26 cellular contexts compared by ENCODE assay signal in genomic region chr7:117807688-117808087, GRCh38.
DNase-seq lines count a peak whose midpoint lies in the region; ATAC-seq, FAIRE-seq and TF ChIP-seq lines count a peak whose summit lies in the region.
"Had no signal": no experiment of that assay in that cellular context is flagged by ENCODE, and none has a peak within 500 bp of the region (broad histone marks: within the 10 kb centered on the region; RNA-seq: fewer than 3 reads in every experiment).

No MANE protein-coding gene starts in this region.

- H2BK12ac ChIP-seq in H1 (ENCODE audit: low read depth, low read length): no peak overlapping the region

- H2BK5ac ChIP-seq in H1 (ENCODE audit: low read depth, low read length): no peak overlapping the region

- no peak overlapping the region for H2BK15ac ChIP-seq in H1 (ENCODE audit: low read length)

- H3K27ac ChIP-seq in GM23338 (ENCODE audit: low read depth) (peak overlapping the region; percentile 27; the same call in 1 of the 2 replicates), H1 (ENCODE audit: low read depth, low read length) (no peak overlapping the region), PC-9 (no peak overlapping the region)

- H3K4me3 ChIP-seq in GM23338 (no peak overlapping the region), H1 (ENCODE audit: extremely low read depth in 1 of 4, insufficient read depth in 2 of 4, low read depth in 3 of 4, low read length in 4 of 4) (no peak overlapping the region), PC-9 (no peak overlapping the region)
- H3K4me3 ChIP-seq: gastroesophageal sphincter had no signal

- H3F3A ChIP-seq in GM23338 (replicated peaks; ENCODE audit: low read depth) (no peaks in the 10 kb centered on the region), PC-9 (ENCODE audit: insufficient read depth, low read depth) (no peaks in the 10 kb centered on the region)

- FAIRE-seq in H1 (lab: Jason Lieb, UNC): no peak
- FAIRE-seq: GM18507, pancreas, urothelium cell line had no signal

- H2AFZ ChIP-seq in GM23338 (no peak overlapping the region), H1 (ENCODE audit: low read length) (no peak overlapping the region), PC-9 (no peak overlapping the region)

- H3K23ac ChIP-seq in H1 (ENCODE audit: insufficient read length): no peak overlapping the region

- H3K4me1 ChIP-seq in GM23338 (ENCODE audit: insufficient read depth) (peaks cover 45% of the 10 kb centered on the region), H1 (replicated peaks in 1 of 4; ENCODE audit: control insufficient read depth in 3 of 4, insufficient read depth in 4 of 4, low read length in 3 of 4) (peaks cover 2 to 10% (median 7%) of the 10 kb centered on the region in 4 experiments; a peak in 5 of 7 replicates), PC-9 (replicated peaks; ENCODE audit: insufficient read depth) (no peaks in the 10 kb centered on the region)

- ATAC-seq in GM23338 (no peak), HG02763 (IDR thresholded peaks at IDR 0.05; ENCODE audit: unreplicated experiment) (no peak)
- ATAC-seq: activated naive CD4-positive, alpha-beta T cell treated with anti-CD3 and anti-CD28 coated beads, Interleukin-2, amount 50 U/mL, for 72 hours; natural killer cell treated with Interleukin-12 subunit alpha and Interleukin-12 subunit beta and Interleukin-15 and Interleukin-18, amount 100 ng/mL, for 72 hours; SK-N-SH treated with all-trans-retinoic acid at 6 μM for 48 hours; stimulated activated effector memory CD8-positive, alpha-beta T cell treated with anti-CD3 and anti-CD28 coated beads, Interleukin-12 subunit alpha, Interleukin-12 subunit beta, amount 100 ng/mL, for 72 hours had no signal

- no peak for DNase-seq in GM23338 (ENCODE audit: low spot score)
- DNase-seq in NCI-H2227 treated with DMSO at 0.1 percent for 48 hours (lab: John Stamatoyannopoulos, UW): peak; percentile 8
- no peak for DNase-seq in H1 (ENCODE audit: low read depth in 1 of 2, low spot score in 2 of 2)
- DNase-seq in pons (ENCODE audit: low spot score): peak; percentile 69
- DNase-seq in NCI-H82 treated with DMSO at 0.1 percent for 48 hours (lab: John Stamatoyannopoulos, UW; ENCODE audit: unreplicated experiment): no peak
- DNase-seq in PC-9: no peak
- DNase-seq: activated CD4-positive, alpha-beta T cell treated with anti-CD3 and anti-CD28 coated beads for 4 hours; activated T-cell treated with anti-CD3 and anti-CD28 coated beads for 4 hours; Kasumi-1; MV-4-11; NCI-H226; NCI-H774; stimulated activated CD4-positive, alpha-beta T cell treated with anti-CD3 and anti-CD28 coated beads, Interleukin-12 subunit alpha, Interleukin-12 subunit beta, amount 100 ng/mL, for 4 hours; stimulated activated CD4-positive, alpha-beta T cell treated with anti-CD3 and anti-CD28 coated beads, Interleukin-4, amount 100 ng/mL, for 24 hours had no signal

- POLR2A ChIA-PET in H1 (lab: Charles Lee; ENCODE audit: partially characterized antibody) (interaction anchor here (1.1 kb wide), 2 partner anchors 12 to 15 kb away, joined by 3 read pairs; no protein-coding TSS in a partner anchor), PC-9 (lab: Charles Lee; ENCODE audit: unreplicated experiment) (no interaction called here)

- H3K27me3 ChIP-seq in GM23338 (ENCODE audit: insufficient read depth) (no peaks in the 10 kb centered on the region), H1 (replicated peaks in 1 of 4; ENCODE audit: control insufficient read depth in 3 of 4, extremely low read depth in 1 of 4, insufficient read depth in 3 of 4, low read length in 3 of 4) (no peaks in the 10 kb centered on the region), PC-9 (ENCODE audit: insufficient read depth, low read depth) (no peaks in the 10 kb centered on the region)
- H3K27me3 ChIP-seq: gastroesophageal sphincter, pancreas, right lobe of liver had no signal

- H3K27ac Mint-ChIP-seq in GM23338: peak overlapping the region; percentile 87
- H3K27ac Mint-ChIP-seq: activated naive CD4-positive, alpha-beta T cell treated with anti-CD3 and anti-CD28 coated beads, Interleukin-2, amount 50 U/mL, for 72 hours; natural killer cell treated with Interleukin-12 subunit alpha and Interleukin-12 subunit beta and Interleukin-15 and Interleukin-18, amount 100 ng/mL, for 72 hours; stimulated activated effector memory CD8-positive, alpha-beta T cell treated with anti-CD3 and anti-CD28 coated beads, Interleukin-12 subunit alpha, Interleukin-12 subunit beta, amount 100 ng/mL, for 72 hours; T-helper 2 cell treated with Interferon-gamma antibody and Interleukin-4, amounts not matched to agents 5 μg/mL and 100 μg/mL, for 36 hours had no signal

- no peak overlapping the region for H3K14ac ChIP-seq in H1 (ENCODE audit: insufficient read length)

- no peaks in the 10 kb centered on the region for H4K20me1 ChIP-seq in GM23338 (replicated peaks; ENCODE audit: insufficient read depth)
- H4K20me1 ChIP-seq in H1 (replicated peaks in 1 of 2; ENCODE audit: control insufficient read depth in 1 of 2, insufficient read depth in 2 of 2, low read length in 2 of 2): no peaks in the 10 kb centered on the region
- no peaks in the 10 kb centered on the region for H4K20me1 ChIP-seq in PC-9 (ENCODE audit: insufficient read depth)

- WGBS in H1 (ENCODE audit: extremely low coverage in 1 of 2, insufficient coverage in 1 of 2, insufficient read length in 1 of 2, insufficient replicate concordance in 2 of 2, low coverage in 1 of 2, low lambda C conversion rate in 2 of 2, missing lambda C conversion rate in 1 of 2), 2 experiments: 88% methylated on average over 3 of the region's 3 CpGs; no CpG with 5 or more reads in 1 of the 2 experiments

- no peak overlapping the region for H2BK20ac ChIP-seq in H1 (ENCODE audit: low read length)

- TF ChIP-seq CTCF in GM23338 (conservative IDR thresholded peaks at IDR 0.05; ENCODE audit: low read depth in 2 of 2) (no peak), H1 (IDR thresholded peaks at IDR 0.05; ENCODE audit: control extremely low read depth in 1 of 3, insufficient read depth in 1 of 3, low read depth in 1 of 3, low read length in 3 of 3) (no peak), PC-9 (conservative IDR thresholded peaks at IDR 0.05) (no peak)

- H3K9me3 ChIP-seq in H1 (ENCODE audit: insufficient read depth in 2 of 2, low read depth in 1 of 2, low read length in 1 of 2) (no peaks in the 10 kb centered on the region), PC-9 (ENCODE audit: insufficient read depth, low read depth) (no peaks in the 10 kb centered on the region)
- H3K9me3 ChIP-seq: gastroesophageal sphincter, pancreas, right lobe of liver had no signal

- H3K36me3 ChIP-seq in GM23338 (ENCODE audit: insufficient read depth) (no peaks in the 10 kb centered on the region), H1 (ENCODE audit: control insufficient read depth in 2 of 4, insufficient read depth in 4 of 4, low read length in 3 of 4) (peaks cover 0 to 2% (median 0%) of the 10 kb centered on the region in 4 experiments; a peak in 1 of 8 replicates), PC-9 (ENCODE audit: low read depth) (no peaks in the 10 kb centered on the region)
- H3K36me3 ChIP-seq: gastroesophageal sphincter, pancreas, right lobe of liver had no signal

- no peak overlapping the region for H3K18ac ChIP-seq in H1 (ENCODE audit: extremely low read depth, low read length)

- TF ChIP-seq EP300 in H1 (IDR thresholded peaks at IDR 0.05; ENCODE audit: borderline replicate concordance in 1 of 2, low read depth in 2 of 2, low read length in 2 of 2): no peak

- BruUV-seq in PC-9 (replicated peaks; lab: Mats Ljungman, UMichigan): no TSS peak

- H4K91ac ChIP-seq in H1 (replicated peaks; ENCODE audit: insufficient read length, low read length): no peak overlapping the region

- H3K27me3 Mint-ChIP-seq in GM23338 (ENCODE audit: insufficient read depth, low read depth, poor library complexity): peaks cover 5% of the 10 kb centered on the region
- H3K27me3 Mint-ChIP-seq: natural killer cell treated with Interleukin-12 subunit alpha and Interleukin-12 subunit beta and Interleukin-15 and Interleukin-18, amount 100 ng/mL, for 72 hours had no signal

- H3K4me2 ChIP-seq in GM23338: no peak overlapping the region
- H3K4me2 ChIP-seq in H1 (ENCODE audit: insufficient read depth in 1 of 2, low read depth in 2 of 2, low read length in 2 of 2): no peak overlapping the region
- no peak overlapping the region for H3K4me2 ChIP-seq in PC-9

- no peak overlapping the region for H2BK120ac ChIP-seq in H1 (replicated peaks; ENCODE audit: low read depth, low read length)

- H3K79me1 ChIP-seq in H1 (ENCODE audit: low read depth, low read length): no peaks in the 10 kb centered on the region; the same call in 1 of the 2 replicates

- no peak overlapping the region for H3K4me3 Mint-ChIP-seq in GM23338
- H3K4me3 Mint-ChIP-seq: CD14-positive monocyte; natural killer cell treated with Interleukin-12 subunit alpha and Interleukin-12 subunit beta and Interleukin-15 and Interleukin-18, amount 100 ng/mL, for 72 hours; stimulated activated effector memory CD8-positive, alpha-beta T cell treated with anti-CD3 and anti-CD28 coated beads, Interleukin-12 subunit alpha, Interleukin-12 subunit beta, amount 100 ng/mL, for 72 hours; T-helper 2 cell treated with Interferon-gamma antibody and Interleukin-4, amounts not matched to agents 5 μg/mL and 100 μg/mL, for 36 hours had no signal

- H3K56ac ChIP-seq in H1 (replicated peaks; ENCODE audit: insufficient read length, low read depth, low read length): no peak overlapping the region

- no peaks in the 10 kb centered on the region for H3K23me2 ChIP-seq in H1 (ENCODE audit: low read depth, low read length)

- intact Hi-C loops in PC-9 (cut with micrococcal nuclease; ENCODE audit: unreplicated experiment): no loop called here

- no peak overlapping the region; the same call in 1 of the 2 replicates for H2AK5ac ChIP-seq in H1 (ENCODE audit: low read depth, low read length)

- TF ChIP-seq RAD21 in H1 (IDR thresholded peaks at IDR 0.05 in 1 of 2, conservative IDR thresholded peaks at IDR 0.05 in 1 of 2; ENCODE audit: low read depth in 2 of 2, low read length in 2 of 2): no peak

- H3K9me3 Mint-ChIP-seq in GM23338: no peaks in the 10 kb centered on the region
- H3K9me3 Mint-ChIP-seq: activated naive CD4-positive, alpha-beta T cell treated with anti-CD3 and anti-CD28 coated beads, Interleukin-2, amount 50 U/mL, for 72 hours; stimulated activated effector memory CD8-positive, alpha-beta T cell treated with anti-CD3 and anti-CD28 coated beads, Interleukin-12 subunit alpha, Interleukin-12 subunit beta, amount 100 ng/mL, for 72 hours; T-helper 2 cell treated with Interferon-gamma antibody and Interleukin-4, amounts not matched to agents 5 μg/mL and 100 μg/mL, for 36 hours had no signal

- peaks cover 17% of the 10 kb centered on the region; the same call in 2 of the 3 replicates for H3K36me3 Mint-ChIP-seq in GM23338 (ENCODE audit: low read depth)
- H3K36me3 Mint-ChIP-seq: activated naive CD4-positive, alpha-beta T cell treated with anti-CD3 and anti-CD28 coated beads, Interleukin-2, amount 50 U/mL, for 72 hours; CD14-positive monocyte; natural killer cell treated with Interleukin-12 subunit alpha and Interleukin-12 subunit beta and Interleukin-15 and Interleukin-18, amount 100 ng/mL, for 72 hours; stimulated activated effector memory CD8-positive, alpha-beta T cell treated with anti-CD3 and anti-CD28 coated beads, Interleukin-12 subunit alpha, Interleukin-12 subunit beta, amount 100 ng/mL, for 72 hours had no signal

- peak overlapping the region; percentile 29; the same call in 1 of the 2 replicates for H4K8ac ChIP-seq in H1 (ENCODE audit: extremely low read depth, insufficient read depth, low read length)

- H3K9ac ChIP-seq in H1 (replicated peaks in 1 of 4; ENCODE audit: extremely low read depth in 1 of 4, low read depth in 3 of 4, low read length in 3 of 4): no peak overlapping the region

- H3K79me2 ChIP-seq in GM23338 (replicated peaks; ENCODE audit: insufficient read depth) (peaks cover 10% of the 10 kb centered on the region; the same call in 1 of the 2 replicates), H1 (ENCODE audit: control insufficient read depth in 1 of 2, insufficient read depth in 2 of 2, low read length in 2 of 2) (peaks cover 0 to 19% of the 10 kb centered on the region in 2 experiments; a peak in 2 of 4 replicates), PC-9 (ENCODE audit: low read depth) (no peaks in the 10 kb centered on the region)

- no peak for TF ChIP-seq POLR2A in H1 (IDR thresholded peaks at IDR 0.05; ENCODE audit: control extremely low read depth in 1 of 2, low read depth in 2 of 2, low read length in 2 of 2)

- H3K4ac ChIP-seq in H1 (replicated peaks; ENCODE audit: insufficient read length, low read depth, low read length): no peak overlapping the region

- H3K9me2 ChIP-seq in GM23338 (ENCODE audit: insufficient read depth): no peaks in the 10 kb centered on the region
- H3K9me2 ChIP-seq in PC-9 (ENCODE audit: insufficient read depth): no peaks in the 10 kb centered on the region

- peaks cover 75% of the 10 kb centered on the region for H3K4me1 Mint-ChIP-seq in GM23338
- H3K4me1 Mint-ChIP-seq: stimulated activated effector memory CD8-positive, alpha-beta T cell treated with anti-CD3 and anti-CD28 coated beads, Interleukin-12 subunit alpha, Interleukin-12 subunit beta, amount 100 ng/mL, for 72 hours had no signal

- CTCF ChIA-PET in H1 (lab: Charles Lee; ENCODE audit: partially characterized antibody) (interaction anchor here (1.1 to 1.8 kb wide), 2 partner anchors 27 to 57 kb away, joined by 3 to 6 read pairs; no protein-coding TSS in a partner anchor), PC-9 (lab: Charles Lee) (interaction anchor here (0.5 kb wide), 1 partner anchor 15 kb away, joined by 3 read pairs; no protein-coding TSS in a partner anchor)

- H4K5ac ChIP-seq in H1 (ENCODE audit: insufficient read length, low read depth, low read length): no peak overlapping the region

Comparison
In these comparisons a context has a peak if more than half of its experiments do, and no peak if none do; other contexts are left out.
1. DNase-seq: peak in NCI-H2227 treated with DMSO at 0.1 percent for 48 hours (single experiment) and pons (single experiment); none in GM23338 (single experiment), H1 (0 of 2), NCI-H82 treated with DMSO at 0.1 percent for 48 hours (single experiment) and PC-9 (0 of 2).